3 cellular contexts compared by ENCODE assay signal in genomic region chr19:19253409-19253808, GRCh38. TPM values are rescaled to one million over a fixed set of nuclear protein-coding genes. Genes with fewer than 3 reads are reported as not detected.
"Had no signal": no experiment of that assay in that cellular context is flagged by ENCODE, and none has a peak within 500 bp of the region (broad histone marks: within the 10 kb centered on the region; RNA-seq: fewer than 3 reads in every experiment).

No MANE protein-coding gene starts in this region.

RNA-seq across cellular contexts. Expression of gene TM6SF2, which starts 19.7 kb away (rescaled TPM):
- total RNA-seq: H4 had no signal

RNA-seq across cellular contexts. Expression of gene NCAN, which starts 41.7 kb away (rescaled TPM):
- total RNA-seq: GM23248, H4, HFFc6 had no signal
- polyA plus RNA-seq: GM23248 had no signal
